Comparison of ENCODE assay signal across 21 cellular contexts in the genomic region with DNA sequence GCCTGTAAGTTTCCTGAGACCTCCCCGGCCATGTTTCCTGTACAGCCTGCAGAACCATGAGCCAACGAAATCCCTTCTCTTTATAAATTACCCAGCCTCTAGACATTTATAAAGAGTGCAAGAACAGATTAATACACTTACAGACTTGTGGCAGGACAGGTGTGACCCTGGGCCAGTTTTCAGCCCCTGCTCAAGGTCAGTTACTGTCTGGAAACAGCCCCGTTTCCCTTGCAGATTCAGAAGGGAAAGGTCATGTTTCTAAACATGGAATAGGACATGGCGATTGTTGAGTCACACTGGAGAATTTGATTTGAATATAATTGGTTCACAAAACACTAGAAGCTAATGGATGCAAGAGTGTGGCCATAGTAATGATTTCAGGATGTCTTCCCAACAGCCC.
DNase-seq lines count a peak whose midpoint lies in the region; ATAC-seq and TF ChIP-seq lines count a peak whose summit lies in the region.
"Had no signal": no experiment of that assay in that cellular context is flagged by ENCODE, and none has a peak within 500 bp of the region (broad histone marks: within the 10 kb centered on the region; RNA-seq: fewer than 3 reads in every experiment).

No MANE protein-coding gene starts in this region.

- H4K20me1 ChIP-seq in neural cell (ENCODE audit: insufficient read depth) = no peaks in the 10 kb centered on the region
- H4K20me1 ChIP-seq: BLaER1 had no signal

- ATAC-seq in HG03378 (IDR thresholded peaks at IDR 0.05; ENCODE audit: unreplicated experiment) = no peak

- H3K27ac ChIP-seq in right atrium auricular region (peak overlapping the region; percentile 73 to 92), neural cell (ENCODE audit: low read length) (no peak overlapping the region), testis (no peak overlapping the region)
- H3K27ac ChIP-seq: BLaER1, PC-9, SK-N-MC had no signal

- H3K9me2 ChIP-seq in neural cell (ENCODE audit: insufficient read depth, low read length) = no peaks in the 10 kb centered on the region

- no peak for TF ChIP-seq RAD21 in neural cell (conservative IDR thresholded peaks at IDR 0.05)

- no peak overlapping the region for H2AFZ ChIP-seq in neural cell (ENCODE audit: low read depth, low read length)
- H2AFZ ChIP-seq: PC-9 had no signal

- intact Hi-C loops in cardiac septum (cut with DNase I) = loop anchor here (5.0 to 10.0 kb wide), 2 partner anchors 90 to 123 kb away; no protein-coding TSS in a partner anchor
- intact Hi-C loops in testis (cut with DNase I; ENCODE audit: low total_unique reads) = no loop called here

- TF ChIP-seq POLR2A in testis (IDR thresholded peaks at IDR 0.05) = no peak

- no peak overlapping the region for H3K9ac ChIP-seq in neural cell (ENCODE audit: low read length)
- H3K9ac ChIP-seq: BLaER1 had no signal

- no peak for TF ChIP-seq EP300 in neural cell (conservative IDR thresholded peaks at IDR 0.05; ENCODE audit: poor library complexity, severe bottlenecking)

- DNase-seq in cardiac septum (ENCODE audit: low spot score) = peak; percentile 71
- DNase-seq in right atrium auricular region (ENCODE audit: low spot score) = no peak
- no peak for DNase-seq in testis
- no peak for DNase-seq in HPDE6-E6E7 (ENCODE audit: extremely low spot score)
- DNase-seq in NCI-H146 treated with DMSO at 0.1 percent for 48 hours (lab: John Stamatoyannopoulos, UW; ENCODE audit: unreplicated experiment) = no peak
- DNase-seq: CD4-positive, CD25-positive, alpha-beta regulatory T cell; DMS53; KBM-7; MV-4-11; NCI-H1105; NCI-H146; NCI-H2029; NCI-H446; NCI-H526 treated with DMSO at 0.1 percent for 48 hours; PC-9; RPMI8226; SHP77 treated with DMSO at 0.1 percent for 48 hours had no signal

- H3K4me1 ChIP-seq in right atrium auricular region (peaks cover 0 to 51% of the 10 kb centered on the region in 2 donors), testis (no peaks in the 10 kb centered on the region)

- no peaks in the 10 kb centered on the region for H3K9me3 ChIP-seq in right atrium auricular region
- H3K9me3 ChIP-seq in neural cell (ENCODE audit: low read length) = no peaks in the 10 kb centered on the region
- no peaks in the 10 kb centered on the region for H3K9me3 ChIP-seq in testis
- H3K9me3 ChIP-seq: BLaER1 had no signal

- TF ChIP-seq CTCF in right atrium auricular region (IDR thresholded peaks at IDR 0.05) (no peak), neural cell (IDR thresholded peaks at IDR 0.05; ENCODE audit: poor library complexity, severe bottlenecking) (no peak), testis (IDR thresholded peaks at IDR 0.05) (no peak)

- H3K4me2 ChIP-seq in neural cell (ENCODE audit: low read length) = no peak overlapping the region
- H3K4me2 ChIP-seq: BLaER1, PC-9 had no signal

- H3K4me3 ChIP-seq in right atrium auricular region (no peak overlapping the region), neural cell (ENCODE audit: low read length) (peak overlapping the region; percentile 3), testis (peak overlapping the region; percentile 9 to 21)
- H3K4me3 ChIP-seq: BLaER1, PC-9, SK-N-MC had no signal

- WGBS in testis, 2 donors = 27 to 39% methylated on average over 4 of the region's 4 CpGs

- no peaks in the 10 kb centered on the region for H3F3A ChIP-seq in neural cell (ENCODE audit: insufficient read depth, low read length, poor library complexity, severe bottlenecking)

- H3K36me3 ChIP-seq in right atrium auricular region (no peaks in the 10 kb centered on the region), neural cell (ENCODE audit: insufficient read depth, low read length) (no peaks in the 10 kb centered on the region), testis (ENCODE audit: low read depth, missing control alignments) (no peaks in the 10 kb centered on the region)
- H3K36me3 ChIP-seq: BLaER1 had no signal

- H3K79me2 ChIP-seq in neural cell (replicated peaks; ENCODE audit: insufficient read depth, low read length) = no peaks in the 10 kb centered on the region

- H3K27me3 ChIP-seq in right atrium auricular region (no peaks in the 10 kb centered on the region), neural cell (ENCODE audit: insufficient read depth, low read depth, low read length) (no peaks in the 10 kb centered on the region), testis (no peaks in the 10 kb centered on the region)
- H3K27me3 ChIP-seq: BLaER1 had no signal

TF ChIP-seq in neural cell, 6 proteins besides CTCF, POLR2A, EP300 and RAD21:
- no peak for TF ChIP-seq EZH2 (IDR thresholded peaks at IDR 0.05; ENCODE audit: borderline replicate concordance, insufficient read depth, low read length, poor library complexity, severe bottlenecking)
- TF ChIP-seq TAF1 (IDR thresholded peaks at IDR 0.05; ENCODE audit: low read depth) = no peak
- TF ChIP-seq POLR2AphosphoS5 (IDR thresholded peaks at IDR 0.05) = no peak

Comparison
In these comparisons a context has a peak if more than half of its experiments do, and no peak if none do; other contexts are left out.
1. H3K27ac ChIP-seq: peak in right atrium auricular region (2 of 2); none in neural cell (single experiment) and testis (0 of 2).
2. H3K4me3 ChIP-seq: peak in neural cell (single experiment) and testis (2 of 2); none in right atrium auricular region (0 of 2).